17 cellular contexts compared by ENCODE assay signal in the genomic region with DNA sequence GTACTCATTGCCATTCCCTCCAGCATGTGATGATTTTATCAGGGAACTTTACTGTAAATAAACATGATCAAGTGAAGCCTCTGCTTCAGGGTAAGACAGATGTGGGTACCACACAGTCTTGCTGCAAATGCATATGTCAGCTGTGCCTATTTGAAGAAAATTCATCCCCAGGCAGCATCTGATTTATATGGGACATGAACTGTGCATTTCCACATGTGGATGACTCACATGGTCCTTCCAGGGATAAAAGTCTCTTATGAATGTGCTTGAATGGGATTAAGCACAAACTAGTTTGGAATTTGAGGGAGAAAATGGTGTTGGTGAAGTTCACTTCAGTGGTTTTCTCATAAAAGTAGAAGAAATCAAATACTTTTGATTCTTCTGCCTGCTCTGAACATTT.
"Had no signal": no experiment of that assay in that cellular context is flagged by ENCODE, and none has a peak within 500 bp of the region (broad histone marks: within the 10 kb centered on the region; RNA-seq: fewer than 3 reads in every experiment).

No MANE protein-coding gene starts in this region.

- H3K27ac ChIP-seq: brain microvascular endothelial cell, prostate gland, sigmoid colon, SJCRH30, transverse colon, WERI-Rb-1 had no signal

- H3K4me3 ChIP-seq: prostate gland, sigmoid colon, SJCRH30, transverse colon had no signal

- H3K36me3 ChIP-seq: brain microvascular endothelial cell, prostate gland, sigmoid colon, SJCRH30, transverse colon, WERI-Rb-1 had no signal

- ATAC-seq: activated CD4-positive, alpha-beta T cell treated with anti-CD3 and anti-CD28 coated beads for 36 hours; activated CD8-positive, alpha-beta T cell treated with anti-CD3 and anti-CD28 coated beads for 36 hours; left lobe of liver; natural killer cell; T-cell had no signal

- DNase-seq: activated CD4-positive, alpha-beta T cell treated with anti-CD3 and anti-CD28 coated beads for 36 hours; activated CD8-positive, alpha-beta T cell treated with anti-CD3 and anti-CD28 coated beads for 36 hours; activated naive CD4-positive, alpha-beta T cell treated with Interleukin-2 at 50 U/mL for 16 hours; brain microvascular endothelial cell; dermis blood vessel endothelial cell; erythroblast; head of caudate nucleus; mammary epithelial cell; natural killer cell; occipital lobe; sigmoid colon; T-cell; transverse colon; WERI-Rb-1 had no signal

- H3K9me3 ChIP-seq: prostate gland, sigmoid colon, SJCRH30, transverse colon had no signal

- H3K27me3 ChIP-seq: brain microvascular endothelial cell, sigmoid colon, SJCRH30, transverse colon had no signal

- H3K4me1 ChIP-seq: prostate gland, sigmoid colon, transverse colon had no signal
